ENCODE assay signal across 1 cellular context in the genomic region with DNA sequence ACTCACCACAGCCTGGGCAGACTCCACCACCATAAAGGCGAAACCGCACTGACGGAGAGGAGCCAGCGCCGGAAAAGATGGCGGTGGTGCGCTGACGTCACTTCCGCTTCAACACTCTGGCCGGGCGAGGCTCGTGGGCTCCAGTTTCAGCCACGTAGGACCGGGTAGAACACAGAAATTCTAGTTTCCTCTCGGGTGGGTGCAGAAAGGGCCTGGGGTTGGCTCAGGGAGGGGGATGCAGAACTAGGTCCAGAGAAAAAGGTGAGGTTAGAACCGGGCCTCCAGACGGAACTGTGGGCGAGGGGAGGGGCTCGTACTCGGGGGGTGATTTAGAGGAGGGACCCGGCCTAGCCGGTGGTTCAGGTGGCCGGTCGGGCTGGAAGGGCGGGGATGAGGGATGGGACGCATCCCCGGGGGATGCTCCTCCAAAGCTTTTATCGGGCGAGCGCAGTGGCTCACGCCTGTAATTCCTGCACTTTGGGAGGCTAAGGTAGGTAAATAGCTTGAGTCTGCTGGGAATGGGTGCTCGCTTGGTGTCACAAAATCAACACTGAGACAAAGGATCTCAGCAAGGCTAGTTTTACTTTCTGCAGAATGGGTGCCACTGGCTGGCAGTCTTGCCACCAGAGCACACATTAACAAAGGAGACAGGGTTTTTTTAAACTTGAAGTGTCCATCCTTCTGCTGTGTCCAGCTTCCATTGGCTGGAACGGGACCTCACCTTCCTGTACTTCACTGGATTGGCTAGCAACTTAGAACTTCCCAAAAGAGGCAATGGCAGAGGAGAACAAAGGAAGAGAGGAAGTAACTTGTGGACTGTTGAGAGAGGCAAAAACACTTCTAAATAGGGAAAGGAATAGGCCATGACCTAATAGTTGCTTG.
A peak's percentile ranks its signal among the peaks of the same experiment; 100 is the strongest.
TF ChIP-seq lines count a peak whose summit lies in the region.

Gene ZNF561 (minus strand): TSS at position 77 of the 882 bp plus-strand sequence. CDS start 1,776 bp downstream, outside the sequence.

TF ChIP-seq in K562, 482 proteins besides CTCF, POLR2A, EP300 and RAD21 (continued from another document and continues in another):
- TF ChIP-seq MXD1 (CRISPR knock-in tag; IDR thresholded peaks at IDR 0.05; ENCODE audit: borderline replicate concordance, poor library complexity, severe bottlenecking) (no peak), NCOA2 (IDR thresholded peaks at IDR 0.05; ENCODE audit: partially characterized antibody in 2 of 2) (no peak), ZNF197 (CRISPR knock-in tag; IDR thresholded peaks at IDR 0.05; ENCODE audit: low read depth) (no peak), NR3C1 (CRISPR knock-in tag; IDR thresholded peaks at IDR 0.05) (no peak), SRSF3 (IDR thresholded peaks at IDR 0.05; ENCODE audit: insufficient read depth, low read length) (no peak), KLF13 (tag; IDR thresholded peaks at IDR 0.05; ENCODE audit: borderline replicate concordance, low read depth) (peak; percentile 46; the same call in 1 of the 2 replicates), ZBTB7A (IDR thresholded peaks at IDR 0.05; ENCODE audit: borderline replicate concordance, control insufficient read depth, low read depth, low read length) (no peak; the same call in 1 of the 2 replicates), CBX8 (IDR thresholded peaks at IDR 0.05; ENCODE audit: borderline replicate concordance, extremely low read depth, low read depth, low read length, poor library complexity, severe bottlenecking) (no peak), NONO (IDR thresholded peaks at IDR 0.05; ENCODE audit: low read depth in 2 of 2, low read length in 1 of 2) (no peak), ESRRA (IDR thresholded peaks at IDR 0.05; ENCODE audit: borderline replicate concordance, low read depth) (peak; percentile 80), SRF (CRISPR knock-in tag; IDR thresholded peaks at IDR 0.05) (peak in 1 of 2 experiments; percentile 56; a peak in 1 of 4 replicates), TAF9B (IDR thresholded peaks at IDR 0.05; ENCODE audit: partially characterized antibody) (peak; percentile 96), RFX7 (CRISPR knock-in tag; IDR thresholded peaks at IDR 0.05) (no peak), XRCC3 (IDR thresholded peaks at IDR 0.05) (no peak), CHD2 (IDR thresholded peaks at IDR 0.05; ENCODE audit: low read depth, low read length) (0 out of 2 replicates have a peak, but pooled peaks have one; percentile 33), TEAD2 (tag; IDR thresholded peaks at IDR 0.05) (no peak), PHF20 (IDR thresholded peaks at IDR 0.05; ENCODE audit: partially characterized antibody) (peak; percentile 99), DNMT1 (IDR thresholded peaks at IDR 0.05) (peak; percentile 90; the same call in 1 of the 2 replicates), NFYB (IDR thresholded peaks at IDR 0.05; ENCODE audit: extremely low read depth, insufficient read length) (no peak), NCOA4 (IDR thresholded peaks at IDR 0.05; ENCODE audit: partially characterized antibody) (no peak), CXXC5 (CRISPR knock-in tag; IDR thresholded peaks at IDR 0.05) (peak; percentile 76), CREM (IDR thresholded peaks at IDR 0.05; ENCODE audit: low read depth) (peak; percentile 98), TAF15 (IDR thresholded peaks at IDR 0.05; ENCODE audit: low read depth, low read length) (no peak), HES1 (IDR thresholded peaks at IDR 0.05; ENCODE audit: low read depth) (no peak), STAT5A (IDR thresholded peaks at IDR 0.05; ENCODE audit: borderline replicate concordance, low read length) (no peak), AFF4 (CRISPR knock-in tag; IDR thresholded peaks at IDR 0.05) (no peak), EZH2 (IDR thresholded peaks at IDR 0.05; ENCODE audit: borderline replicate concordance, low read depth, low read length) (no peak), PYGO2 (tag; IDR thresholded peaks at IDR 0.05) (no peak), KLF6 (CRISPR knock-in tag; IDR thresholded peaks at IDR 0.05; ENCODE audit: borderline replicate concordance) (no peak), PPARD (CRISPR knock-in tag; IDR thresholded peaks at IDR 0.05) (no peak), POLR3G (IDR thresholded peaks at IDR 0.05; ENCODE audit: extremely low read depth, insufficient read length, insufficient replicate concordance) (no peak), HMGN3 (IDR thresholded peaks at IDR 0.05; ENCODE audit: borderline replicate concordance, extremely low read depth, insufficient read length, low read depth, low read length) (peak; percentile 38), ZFP36 (IDR thresholded peaks at IDR 0.05; ENCODE audit: low read depth, low read length, partially characterized antibody) (no peak), E2F3 (CRISPR knock-in tag; IDR thresholded peaks at IDR 0.05) (no peak), TSC22D4 (tag; IDR thresholded peaks at IDR 0.05) (no peak), CCNT2 (IDR thresholded peaks at IDR 0.05; ENCODE audit: borderline replicate concordance, extremely low read depth, insufficient read length, low read depth, low read length) (no peak), ZNF143 (CRISPR knock-in tag; IDR thresholded peaks at IDR 0.05) (0 out of 2 replicates have a peak, but pooled peaks have one; percentile 45), TSHZ1 (CRISPR knock-in tag; IDR thresholded peaks at IDR 0.05) (no peak), ARID1B (IDR thresholded peaks at IDR 0.05) (peak; percentile 54)
- TF ChIP-seq, protein P1, sequence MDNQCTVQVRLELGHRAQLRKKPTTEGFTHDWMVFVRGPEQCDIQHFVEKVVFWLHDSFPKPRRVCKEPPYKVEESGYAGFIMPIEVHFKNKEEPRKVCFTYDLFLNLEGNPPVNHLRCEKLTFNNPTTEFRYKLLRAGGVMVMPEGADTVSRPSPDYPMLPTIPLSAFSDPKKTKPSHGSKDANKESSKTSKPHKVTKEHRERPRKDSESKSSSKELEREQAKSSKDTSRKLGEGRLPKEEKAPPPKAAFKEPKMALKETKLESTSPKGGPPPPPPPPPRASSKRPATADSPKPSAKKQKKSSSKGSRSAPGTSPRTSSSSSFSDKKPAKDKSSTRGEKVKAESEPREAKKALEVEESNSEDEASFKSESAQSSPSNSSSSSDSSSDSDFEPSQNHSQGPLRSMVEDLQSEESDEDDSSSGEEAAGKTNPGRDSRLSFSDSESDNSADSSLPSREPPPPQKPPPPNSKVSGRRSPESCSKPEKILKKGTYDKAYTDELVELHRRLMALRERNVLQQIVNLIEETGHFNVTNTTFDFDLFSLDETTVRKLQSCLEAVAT (IDR thresholded peaks at IDR 0.05), result peak; percentile 53 to 59; a peak in 1 of 4 replicates
- TF ChIP-seq, protein P2, sequence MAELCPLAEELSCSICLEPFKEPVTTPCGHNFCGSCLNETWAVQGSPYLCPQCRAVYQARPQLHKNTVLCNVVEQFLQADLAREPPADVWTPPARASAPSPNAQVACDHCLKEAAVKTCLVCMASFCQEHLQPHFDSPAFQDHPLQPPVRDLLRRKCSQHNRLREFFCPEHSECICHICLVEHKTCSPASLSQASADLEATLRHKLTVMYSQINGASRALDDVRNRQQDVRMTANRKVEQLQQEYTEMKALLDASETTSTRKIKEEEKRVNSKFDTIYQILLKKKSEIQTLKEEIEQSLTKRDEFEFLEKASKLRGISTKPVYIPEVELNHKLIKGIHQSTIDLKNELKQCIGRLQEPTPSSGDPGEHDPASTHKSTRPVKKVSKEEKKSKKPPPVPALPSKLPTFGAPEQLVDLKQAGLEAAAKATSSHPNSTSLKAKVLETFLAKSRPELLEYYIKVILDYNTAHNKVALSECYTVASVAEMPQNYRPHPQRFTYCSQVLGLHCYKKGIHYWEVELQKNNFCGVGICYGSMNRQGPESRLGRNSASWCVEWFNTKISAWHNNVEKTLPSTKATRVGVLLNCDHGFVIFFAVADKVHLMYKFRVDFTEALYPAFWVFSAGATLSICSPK (IDR thresholded peaks at IDR 0.05; ENCODE audit: borderline replicate concordance), result no peak
- TF ChIP-seq, protein P3, sequence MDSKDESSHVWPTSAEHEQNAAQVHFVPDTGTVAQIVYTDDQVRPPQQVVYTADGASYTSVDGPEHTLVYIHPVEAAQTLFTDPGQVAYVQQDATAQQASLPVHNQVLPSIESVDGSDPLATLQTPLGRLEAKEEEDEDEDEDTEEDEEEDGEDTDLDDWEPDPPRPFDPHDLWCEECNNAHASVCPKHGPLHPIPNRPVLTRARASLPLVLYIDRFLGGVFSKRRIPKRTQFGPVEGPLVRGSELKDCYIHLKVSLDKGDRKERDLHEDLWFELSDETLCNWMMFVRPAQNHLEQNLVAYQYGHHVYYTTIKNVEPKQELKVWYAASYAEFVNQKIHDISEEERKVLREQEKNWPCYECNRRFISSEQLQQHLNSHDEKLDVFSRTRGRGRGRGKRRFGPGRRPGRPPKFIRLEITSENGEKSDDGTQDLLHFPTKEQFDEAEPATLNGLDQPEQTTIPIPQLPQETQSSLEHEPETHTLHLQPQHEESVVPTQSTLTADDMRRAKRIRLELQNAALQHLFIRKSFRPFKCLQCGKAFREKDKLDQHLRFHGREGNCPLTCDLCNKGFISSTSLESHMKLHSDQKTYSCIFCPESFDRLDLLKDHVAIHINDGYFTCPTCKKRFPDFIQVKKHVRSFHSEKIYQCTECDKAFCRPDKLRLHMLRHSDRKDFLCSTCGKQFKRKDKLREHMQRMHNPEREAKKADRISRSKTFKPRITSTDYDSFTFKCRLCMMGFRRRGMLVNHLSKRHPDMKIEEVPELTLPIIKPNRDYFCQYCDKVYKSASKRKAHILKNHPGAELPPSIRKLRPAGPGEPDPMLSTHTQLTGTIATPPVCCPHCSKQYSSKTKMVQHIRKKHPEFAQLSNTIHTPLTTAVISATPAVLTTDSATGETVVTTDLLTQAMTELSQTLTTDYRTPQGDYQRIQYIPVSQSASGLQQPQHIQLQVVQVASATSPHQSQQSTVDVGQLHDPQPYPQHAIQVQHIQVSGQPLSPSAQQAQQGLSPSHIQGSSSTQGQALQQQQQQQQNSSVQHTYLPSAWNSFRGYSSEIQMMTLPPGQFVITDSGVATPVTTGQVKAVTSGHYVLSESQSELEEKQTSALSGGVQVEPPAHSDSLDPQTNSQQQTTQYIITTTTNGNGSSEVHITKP (IDR thresholded peaks at IDR 0.05; ENCODE audit: partially characterized antibody), result peak; percentile 78
